In genomic region chr16:89695086-89695874, GRCh38 we compare ENCODE assay signal across 20 cellular contexts. TPM values are rescaled to one million over a fixed set of nuclear protein-coding genes. Genes with fewer than 3 reads are reported as not detected.
DNase-seq lines count a peak whose midpoint lies in the region; ATAC-seq and TF ChIP-seq lines count a peak whose summit lies in the region.
"Had no signal": no experiment of that assay in that cellular context is flagged by ENCODE, and none has a peak within 500 bp of the region (broad histone marks: within the 10 kb centered on the region; RNA-seq: fewer than 3 reads in every experiment).

No MANE protein-coding gene starts in this region.

- H3F3A ChIP-seq in SK-N-SH (replicated peaks; ENCODE audit: insufficient read depth) = peaks cover 8% of the 10 kb centered on the region

- H3K9ac ChIP-seq in SK-N-SH (no peak overlapping the region), Karpas-422 (ENCODE audit: low read length) (no peak overlapping the region)

- H3K4me3 ChIP-seq in SK-N-SH (ENCODE audit: low read depth in 2 of 2, low read length in 1 of 2) (no peak overlapping the region), upper lobe of left lung (no peak overlapping the region), Karpas-422 (ENCODE audit: low read length) (no peak overlapping the region)
- H3K4me3 ChIP-seq: esophagus muscularis mucosa, PC-9 had no signal

- H3K4me1 Mint-ChIP-seq in immature natural killer cell = peaks cover 24 to 42% of the 10 kb centered on the region in 2 donors
- H3K4me1 Mint-ChIP-seq in stimulated activated naive B cell treated with anti-CD40 and anti-IgM and Interleukin-4, amounts not matched to agents 10 μg/mL and 1 μg/mL and 100 μg/mL, for 72 hours = peaks cover 17 to 35% of the 10 kb centered on the region in 2 donors

- WGBS in SK-N-SH (ENCODE audit: low lambda C conversion rate) = 96% methylated on average over 15 of the region's 31 CpGs
- 92 to 93% methylated on average over 26 to 31 of the region's 31 CpGs for WGBS in upper lobe of left lung, 2 donors

- no peak for TF ChIP-seq RAD21 in SK-N-SH (IDR thresholded peaks at IDR 0.05; ENCODE audit: low read length)

- H3K9me3 Mint-ChIP-seq in immature natural killer cell = no peaks in the 10 kb centered on the region
- H3K9me3 Mint-ChIP-seq in stimulated activated naive B cell treated with anti-CD40 and anti-IgM and Interleukin-4, amounts not matched to agents 10 μg/mL and 1 μg/mL and 100 μg/mL, for 72 hours = no peaks in the 10 kb centered on the region
- H3K9me3 Mint-ChIP-seq: activated naive CD4-positive, alpha-beta T cell treated with anti-CD3 and anti-CD28 coated beads, Interleukin-2, amount 50 U/mL, for 24 hours; CD8-positive, alpha-beta memory T cell; stimulated activated naive CD8-positive, alpha-beta T cell treated with anti-CD3 and anti-CD28 coated beads, Interleukin-15, Interleukin-2, amounts not matched to agents 100 ng/mL and 50 ng/mL, for 24 hours; type B pancreatic cell had no signal

- CTCF ChIA-PET in SK-N-SH (lab: Yijun Ruan, JAX) = interaction anchor here (1.0 to 2.4 kb wide), 3 partner anchors 129 to 215 kb away, joined by 3 to 6 read pairs (median 3); no protein-coding TSS in a partner anchor

- DNase-seq in activated effector memory CD4-positive, alpha-beta T cell treated with anti-CD3 and anti-CD28 coated beads, Interleukin-2, amount 50 U/mL, for 16 hours = peak; percentile 59
- no peak for DNase-seq in activated effector memory CD4-positive, alpha-beta T cell treated with Interleukin-2 at 50 U/mL for 16 hours
- DNase-seq in SK-N-SH = peak; percentile 29
- no peak for DNase-seq in immature natural killer cell
- DNase-seq in stimulated activated naive B cell treated with anti-CD40 and anti-IgM and Interleukin-4, amounts not matched to agents 10 μg/mL and 1 μg/mL and 100 μg/mL, for 72 hours = no peak
- no peak for DNase-seq in upper lobe of left lung
- no peak for DNase-seq in NCI-H2196 (lab: John Stamatoyannopoulos, UW; ENCODE audit: unreplicated experiment)
- no peak for DNase-seq in Karpas-422
- DNase-seq: ACHN, cortex of kidney, KG1, mammary epithelial cell, NCI-H1048, NCI-H69, PC-9 had no signal

- H3K79me2 ChIP-seq in SK-N-SH (ENCODE audit: insufficient read depth) (peaks cover 1% of the 10 kb centered on the region; the same call in 1 of the 2 replicates), Karpas-422 (ENCODE audit: low read length) (no peaks in the 10 kb centered on the region)

- H3K36me3 ChIP-seq in SK-N-SH (replicated peaks in 1 of 2; ENCODE audit: control insufficient read depth in 1 of 2, insufficient read depth in 2 of 2, low read length in 1 of 2) (peaks cover 10 to 65% of the 10 kb centered on the region in 2 experiments), upper lobe of left lung (peaks cover 5 to 80% (median 62%) of the 10 kb centered on the region in 4 donors), Karpas-422 (ENCODE audit: insufficient read depth, low read length) (0 out of 2 replicates have a peak, but pooled peaks cover 2% of the 10 kb centered on the region)

- POLR2A ChIA-PET in SK-N-SH (lab: Yijun Ruan, JAX) = interaction anchor here (0.8 kb wide), 1 partner anchor 9 kb away, joined by 5 read pairs; the partner anchor contains the start of gene CDK10

- no peaks in the 10 kb centered on the region for H3K9me3 ChIP-seq in SK-N-SH
- no peaks in the 10 kb centered on the region for H3K9me3 ChIP-seq in upper lobe of left lung
- H3K9me3 ChIP-seq in Karpas-422 (ENCODE audit: low read length) = no peaks in the 10 kb centered on the region
- H3K9me3 ChIP-seq: esophagus muscularis mucosa had no signal

- H3K9me2 ChIP-seq in SK-N-SH (no peaks in the 10 kb centered on the region), Karpas-422 (replicated peaks; ENCODE audit: insufficient read depth, low read length) (no peaks in the 10 kb centered on the region)

- H4K20me1 ChIP-seq in SK-N-SH (ENCODE audit: insufficient read depth) (peaks cover 7% of the 10 kb centered on the region; the same call in 1 of the 2 replicates), Karpas-422 (ENCODE audit: insufficient read depth, low read depth, low read length) (peaks cover 1% of the 10 kb centered on the region; the same call in 1 of the 2 replicates)

- no peaks in the 10 kb centered on the region for H3K27me3 ChIP-seq in SK-N-SH (ENCODE audit: insufficient read depth)
- H3K27me3 ChIP-seq in upper lobe of left lung = no peaks in the 10 kb centered on the region
- no peaks in the 10 kb centered on the region for H3K27me3 ChIP-seq in Karpas-422 (ENCODE audit: low read length)
- H3K27me3 ChIP-seq: esophagus muscularis mucosa had no signal

- H3K4me1 ChIP-seq in SK-N-SH (ENCODE audit: control insufficient read depth in 1 of 2, insufficient read depth in 2 of 2, low read depth in 1 of 2, low read length in 1 of 2) = peaks cover 4 to 20% of the 10 kb centered on the region in 2 experiments; a peak in 1 of 4 replicates
- peaks cover 6 to 20% (median 8%) of the 10 kb centered on the region in 4 donors for H3K4me1 ChIP-seq in upper lobe of left lung
- H3K4me1 ChIP-seq in Karpas-422 (ENCODE audit: low read length) = peaks cover 14% of the 10 kb centered on the region

- H3K36me3 Mint-ChIP-seq in immature natural killer cell = peaks cover 5 to 7% (median 6%) of the 10 kb centered on the region in 3 donors
- peaks cover 42 to 44% of the 10 kb centered on the region in 2 donors for H3K36me3 Mint-ChIP-seq in stimulated activated naive B cell treated with anti-CD40 and anti-IgM and Interleukin-4, amounts not matched to agents 10 μg/mL and 1 μg/mL and 100 μg/mL, for 72 hours

- peak overlapping the region in 1 of 5 donors; percentile 14 for H3K4me3 Mint-ChIP-seq in immature natural killer cell
- H3K4me3 Mint-ChIP-seq in stimulated activated naive B cell treated with anti-CD40 and anti-IgM and Interleukin-4, amounts not matched to agents 10 μg/mL and 1 μg/mL and 100 μg/mL, for 72 hours = no peak overlapping the region
- H3K4me3 Mint-ChIP-seq: activated naive CD4-positive, alpha-beta T cell treated with anti-CD3 and anti-CD28 coated beads, Interleukin-2, amount 50 U/mL, for 24 hours; stimulated activated naive CD8-positive, alpha-beta T cell treated with anti-CD3 and anti-CD28 coated beads, Interleukin-15, Interleukin-2, amounts not matched to agents 100 ng/mL and 50 ng/mL, for 24 hours; type B pancreatic cell had no signal

- peak overlapping the region in 5 of 6 donors; percentile 16 to 85 (median 46) for H3K27ac Mint-ChIP-seq in immature natural killer cell
- H3K27ac Mint-ChIP-seq in stimulated activated naive B cell treated with anti-CD40 and anti-IgM and Interleukin-4, amounts not matched to agents 10 μg/mL and 1 μg/mL and 100 μg/mL, for 72 hours = peak overlapping the region; percentile 37
- H3K27ac Mint-ChIP-seq: activated naive CD4-positive, alpha-beta T cell treated with anti-CD3 and anti-CD28 coated beads, Interleukin-2, amount 50 U/mL, for 24 hours; stimulated activated naive CD8-positive, alpha-beta T cell treated with anti-CD3 and anti-CD28 coated beads, Interleukin-15, Interleukin-2, amounts not matched to agents 100 ng/mL and 50 ng/mL, for 24 hours; type B pancreatic cell had no signal

- TF ChIP-seq CTCF in SK-N-SH (IDR thresholded peaks at IDR 0.05) (no peak), upper lobe of left lung (IDR thresholded peaks at IDR 0.05) (no peak)

- TF ChIP-seq POLR2A in upper lobe of left lung (IDR thresholded peaks at IDR 0.05) = no peak

- no peak overlapping the region; a peak in 1 of 4 replicates for H3K27ac ChIP-seq in SK-N-SH (ENCODE audit: low read depth in 2 of 2, low read length in 1 of 2)
- H3K27ac ChIP-seq in upper lobe of left lung = no peak overlapping the region
- no peak overlapping the region for H3K27ac ChIP-seq in Karpas-422 (ENCODE audit: low read length)
- H3K27ac ChIP-seq: esophagus muscularis mucosa, PC-9 had no signal

- TF ChIP-seq EP300 in SK-N-SH (IDR thresholded peaks at IDR 0.05; ENCODE audit: borderline replicate concordance in 1 of 2, low read depth in 1 of 2, low read length in 1 of 2) (no peak), upper lobe of left lung (IDR thresholded peaks at IDR 0.05) (no peak)

- H2AFZ ChIP-seq in SK-N-SH (ENCODE audit: low read depth) (no peak overlapping the region), Karpas-422 (ENCODE audit: low read length) (no peak overlapping the region)
- H2AFZ ChIP-seq: PC-9 had no signal

- H3K4me2 ChIP-seq in SK-N-SH = no peak overlapping the region
- no peak overlapping the region for H3K4me2 ChIP-seq in Karpas-422 (ENCODE audit: low read depth, low read length, poor library complexity, severe bottlenecking)
- H3K4me2 ChIP-seq: PC-9 had no signal

- no peak for ATAC-seq in stimulated activated naive B cell treated with anti-CD40 and anti-IgM and Interleukin-4, amounts not matched to agents 10 μg/mL and 1 μg/mL and 100 μg/mL, for 72 hours (replicated peaks)
- no peak for ATAC-seq in upper lobe of left lung (ENCODE audit: low FRiP score in 2 of 2)

- peaks cover 5 to 28% (median 17%) of the 10 kb centered on the region in 3 donors for H3K27me3 Mint-ChIP-seq in immature natural killer cell (ENCODE audit: low read depth in 3 of 3)
- H3K27me3 Mint-ChIP-seq in stimulated activated naive B cell treated with anti-CD40 and anti-IgM and Interleukin-4, amounts not matched to agents 10 μg/mL and 1 μg/mL and 100 μg/mL, for 72 hours = no peaks in the 10 kb centered on the region
- H3K27me3 Mint-ChIP-seq: activated naive CD4-positive, alpha-beta T cell treated with anti-CD3 and anti-CD28 coated beads, Interleukin-2, amount 50 U/mL, for 24 hours; CD8-positive, alpha-beta memory T cell; stimulated activated naive CD8-positive, alpha-beta T cell treated with anti-CD3 and anti-CD28 coated beads, Interleukin-15, Interleukin-2, amounts not matched to agents 100 ng/mL and 50 ng/mL, for 24 hours; type B pancreatic cell had no signal

RNA-seq across cellular contexts. Expression of gene SPATA2L, which starts 6.2 kb away (rescaled TPM):
- 7.8 and 8.6 TPM in 2 replicates for polyA plus RNA-seq in SK-N-SH (2012; rRNA removed)
- polyA plus RNA-seq in SK-N-SH (2012; cell fraction: cytosol; rRNA removed) = 3.8 and 6.4 TPM in 2 replicates
- 12.2 and 23.8 TPM in 2 replicates for polyA plus RNA-seq in SK-N-SH (2012; cell fraction: nucleus; rRNA removed)
- 10 to 100 TPM in 2 of 3 donors, 1 to 10 TPM in 1; 4.7 to 14.5 (median 13.4) TPM for polyA plus RNA-seq in immature natural killer cell
- 10 to 100 TPM; 11.5 to 49.3 (median 26.5) TPM for total RNA-seq in upper lobe of left lung
- total RNA-seq in Karpas-422 (2014; rRNA removed; shearing (Covaris generic); ENCODE audit: low replicate concordance) = 4.7 and 14.8 TPM in 2 replicates

RNA-seq across cellular contexts. Expression of gene CDK10, which starts 8.8 kb away (rescaled TPM):
- polyA plus RNA-seq in SK-N-SH (2012; rRNA removed) = 84.7 and 94.5 TPM in 2 replicates
- 25.8 and 40.4 TPM in 2 replicates for polyA plus RNA-seq in SK-N-SH (2012; cell fraction: cytosol; rRNA removed)
- polyA plus RNA-seq in SK-N-SH (2012; cell fraction: nucleus; rRNA removed) = 517 and 551 TPM in 2 replicates
- 10 to 100 TPM; 28.0 to 42.7 (median 35.2) TPM for polyA plus RNA-seq in immature natural killer cell
- total RNA-seq in upper lobe of left lung = 100 to 1,000 TPM in 2 of 6 donors, 10 to 100 TPM in 4; 38.4 to 197 (median 85.3) TPM
- total RNA-seq in Karpas-422 (2014; rRNA removed; shearing (Covaris generic); ENCODE audit: low replicate concordance) = 25.6 and 61.6 TPM in 2 replicates

RNA-seq across cellular contexts. Expression of gene VPS9D1, which starts 25.4 kb away (rescaled TPM):
- polyA plus RNA-seq in SK-N-SH (2012; rRNA removed) = 9.2 and 10.1 TPM in 2 replicates
- polyA plus RNA-seq in SK-N-SH (2012; cell fraction: cytosol; rRNA removed) = 2.8 and 4.8 TPM in 2 replicates
- 50.4 and 75.0 TPM in 2 replicates for polyA plus RNA-seq in SK-N-SH (2012; cell fraction: nucleus; rRNA removed)
- 1 to 10 TPM in 1 of 3 donors, under 1 TPM in 2; 0.65 to 1.3 (median 0.96) TPM for polyA plus RNA-seq in immature natural killer cell
- total RNA-seq in upper lobe of left lung = 10 to 100 TPM in 5 of 6 donors, 1 to 10 TPM in 1; 7.4 to 45.1 (median 20.2) TPM
- 4.8 and 5.6 TPM in 2 replicates for total RNA-seq in Karpas-422 (2014; rRNA removed; shearing (Covaris generic); ENCODE audit: low replicate concordance)

RNA-seq across cellular contexts. Expression of gene ZNF276, which starts 26.1 kb away (rescaled TPM):
- polyA plus RNA-seq in SK-N-SH (2012; rRNA removed) (24.9 and 27.0 TPM in 2 replicates), immature natural killer cell (10 to 100 TPM; 20.6 to 91.6 (median 30.0) TPM)
- polyA plus RNA-seq in SK-N-SH (2012; cell fraction: cytosol; rRNA removed) = 7.7 and 10.6 TPM in 2 replicates
- 165 and 173 TPM in 2 replicates for polyA plus RNA-seq in SK-N-SH (2012; cell fraction: nucleus; rRNA removed)
- total RNA-seq in upper lobe of left lung = 100 to 1,000 TPM in 1 of 6 donors, 10 to 100 TPM in 5; 28.6 to 172 (median 39.0) TPM
- total RNA-seq in Karpas-422 (2014; rRNA removed; shearing (Covaris generic); ENCODE audit: low replicate concordance) = 21.8 and 41.5 TPM in 2 replicates

RNA-seq across cellular contexts. Expression of gene SPATA33, which starts 37.6 kb away (rescaled TPM):
- polyA plus RNA-seq in SK-N-SH (2012; rRNA removed) (7.2 and 8.5 TPM in 2 replicates), immature natural killer cell (1 to 10 TPM; 1.8 to 6.8 (median 4.7) TPM)
- polyA plus RNA-seq in SK-N-SH (2012; cell fraction: cytosol; rRNA removed) = 4.7 and 5.6 TPM in 2 replicates
- 25.2 and 26.5 TPM in 2 replicates for polyA plus RNA-seq in SK-N-SH (2012; cell fraction: nucleus; rRNA removed)
- total RNA-seq in upper lobe of left lung = 10 to 100 TPM in 3 of 6 donors, 1 to 10 TPM in 3; 5.8 to 22.0 (median 8.8) TPM
- total RNA-seq in Karpas-422 (2014; rRNA removed; shearing (Covaris generic); ENCODE audit: low replicate concordance) = 5.1 and 5.3 TPM in 2 replicates

Comparison
In these comparisons a context has a peak if more than half of its experiments do, and no peak if none do; other contexts are left out.
1. DNase-seq: peak in activated effector memory CD4-positive, alpha-beta T cell treated with anti-CD3 and anti-CD28 coated beads, Interleukin-2, amount 50 U/mL, for 16 hours (single experiment) and SK-N-SH (single experiment); none in activated effector memory CD4-positive, alpha-beta T cell treated with Interleukin-2 at 50 U/mL for 16 hours (single experiment), immature natural killer cell (0 of 3), stimulated activated naive B cell treated with anti-CD40 and anti-IgM and Interleukin-4, amounts not matched to agents 10 μg/mL and 1 μg/mL and 100 μg/mL, for 72 hours (single experiment), upper lobe of left lung (0 of 2), NCI-H2196 (single experiment) and Karpas-422 (single experiment).